In genomic region chr15:72473670-72474465, GRCh38 we compare ENCODE assay signal across 8 cellular contexts. TPM values are rescaled to one million over a fixed set of nuclear protein-coding genes. Genes with fewer than 3 reads are reported as not detected.
DNase-seq lines count a peak whose midpoint lies in the region; ATAC-seq and TF ChIP-seq lines count a peak whose summit lies in the region.

Gene ARIH1 (plus strand): TSS chr15:72474330. CDS start chr15:72474640, 310 bp downstream.

- H3K4me3 ChIP-seq in BLaER1 (peak within 1 kb of the TSS; percentile 96), coronary artery (peak within 1 kb of the TSS; percentile 97)

- peaks cover 24% of the 10 kb centered on the region for H3K36me3 Mint-ChIP-seq in activated CD4-positive, alpha-beta T cell treated with anti-CD3 and anti-CD28 coated beads, Interleukin-2, amount 10 ng/mL, durations not matched to agents 24 days and 14 days (ENCODE audit: low read depth)

- H3K27me3 Mint-ChIP-seq in activated CD4-positive, alpha-beta T cell treated with anti-CD3 and anti-CD28 coated beads, Interleukin-2, amount 10 ng/mL, durations not matched to agents 24 days and 14 days = no peaks in the 10 kb centered on the region

- peaks cover 36% of the 10 kb centered on the region for H3K4me1 ChIP-seq in BLaER1

- ATAC-seq in HG03442 (IDR thresholded peaks at IDR 0.05; ENCODE audit: unreplicated experiment) = peak; percentile 80

- peaks cover 31% of the 10 kb centered on the region for H3K4me1 Mint-ChIP-seq in activated CD4-positive, alpha-beta T cell treated with anti-CD3 and anti-CD28 coated beads, Interleukin-2, amount 10 ng/mL, durations not matched to agents 24 days and 14 days

- DNase-seq in GM19238 (ENCODE audit: insufficient read length, low spot score) (peak; percentile 77), NCI-H524 (lab: John Stamatoyannopoulos, UW) (peak; percentile 93 to 96), coronary artery (ENCODE audit: low spot score) (peak; percentile 98), left kidney (ENCODE audit: low read depth, low spot score) (peak; percentile 98)
- DNase-seq in activated CD4-positive, alpha-beta T cell treated with anti-CD3 and anti-CD28 coated beads, Interleukin-2, amount 10 ng/mL, durations not matched to agents 24 days and 14 days = peak; percentile 99
- peak; percentile 97 to 98 for DNase-seq in stimulated activated CD4-positive, alpha-beta T cell treated with anti-CD3 and anti-CD28 coated beads, Interleukin-2, amount 100 ng/mL, for 24 hours

- H3K4me2 ChIP-seq in BLaER1 = peak within 1 kb of the TSS; percentile 96

- no peaks in the 10 kb centered on the region for H3K9me3 Mint-ChIP-seq in activated CD4-positive, alpha-beta T cell treated with anti-CD3 and anti-CD28 coated beads, Interleukin-2, amount 10 ng/mL, durations not matched to agents 24 days and 14 days

- peak within 1 kb of the TSS; percentile 99 for H3K9ac ChIP-seq in BLaER1

- 0 out of 2 replicates have a peak, but pooled peaks cover 3% of the 10 kb centered on the region for H3K9me3 ChIP-seq in BLaER1

- peaks cover 47% of the 10 kb centered on the region for H4K20me1 ChIP-seq in BLaER1

- peak within 1 kb of the TSS; percentile 91 for H3K4me3 Mint-ChIP-seq in activated CD4-positive, alpha-beta T cell treated with anti-CD3 and anti-CD28 coated beads, Interleukin-2, amount 10 ng/mL, durations not matched to agents 24 days and 14 days

- H3K27ac ChIP-seq in BLaER1 (peak within 1 kb of the TSS; percentile 99), coronary artery (peak within 1 kb of the TSS; percentile 100)

- H3K36me3 ChIP-seq in BLaER1 = peaks cover 19% of the 10 kb centered on the region

- intact Hi-C loops in activated CD4-positive, alpha-beta T cell treated with anti-CD3 and anti-CD28 coated beads, Interleukin-2, amount 10 ng/mL, durations not matched to agents 24 days and 14 days (cut with micrococcal nuclease) = loop anchor here (1.0 to 10.0 kb wide), 8 partner anchors 98 to 1518 kb away; partner anchors contain the start of genes ADPGK, BBS4, CELF6 and HEXA

- TF ChIP-seq CTCF in coronary artery (IDR thresholded peaks at IDR 0.05) = no peak

- H3K27ac Mint-ChIP-seq in activated CD4-positive, alpha-beta T cell treated with anti-CD3 and anti-CD28 coated beads, Interleukin-2, amount 10 ng/mL, durations not matched to agents 24 days and 14 days = peak within 1 kb of the TSS; percentile 99

- no peaks in the 10 kb centered on the region for H3K27me3 ChIP-seq in BLaER1

RNA-seq across cellular contexts. Expression of gene ARIH1, which starts in this region (rescaled TPM):
- total RNA-seq in activated CD4-positive, alpha-beta T cell treated with anti-CD3 and anti-CD28 coated beads, Interleukin-2, amount 10 ng/mL, durations not matched to agents 24 days and 14 days = 140 and 141 TPM in 2 replicates

Comparison
In these comparisons a context has a peak if more than half of its experiments do, and no peak if none do; other contexts are left out.
1. Peak in every context shown above with its lines: DNase-seq, ATAC-seq, H3K4me3 ChIP-seq and H3K27ac ChIP-seq.